16 cellular contexts compared by ENCODE assay signal in genomic region chr2:127796389-127796788, GRCh38. TPM values are rescaled to one million over a fixed set of nuclear protein-coding genes. Genes with fewer than 3 reads are reported as not detected.
A peak's percentile ranks its signal among the peaks of the same experiment; 100 is the strongest.
DNase-seq lines count a peak whose midpoint lies in the region; ATAC-seq and TF ChIP-seq lines count a peak whose summit lies in the region.
"Had no signal": no experiment of that assay in that cellular context is flagged by ENCODE, and none has a peak within 500 bp of the region (broad histone marks: within the 10 kb centered on the region; RNA-seq: fewer than 3 reads in every experiment).

No MANE protein-coding gene starts in this region.

- H3K4me1 Mint-ChIP-seq in activated CD4-positive, alpha-beta T cell treated with anti-CD3 and anti-CD28 coated beads, Interleukin-2, amount 10 ng/mL, durations not matched to agents 24 days and 14 days: peaks cover 23% of the 10 kb centered on the region
- peaks cover 29% of the 10 kb centered on the region for H3K4me1 Mint-ChIP-seq in activated CD4-positive, alpha-beta T cell treated with anti-CD3 and anti-CD28 coated beads, Interleukin-2, amount 10 ng/mL, durations not matched to agents 7 days and 5 days
- peaks cover 46 to 57% (median 54%) of the 10 kb centered on the region in 3 donors for H3K4me1 Mint-ChIP-seq in IgD-negative memory B cell
- H3K4me1 Mint-ChIP-seq in WTC11: peaks cover 6% of the 10 kb centered on the region; the same call in 1 of the 2 replicates
- H3K4me1 Mint-ChIP-seq in naive thymus-derived CD8-positive, alpha-beta T cell: peaks cover 30 to 84% (median 64%) of the 10 kb centered on the region in 4 donors

- H3K4me1 ChIP-seq in mammary epithelial cell (ENCODE audit: insufficient read depth, low read length): no peaks in the 10 kb centered on the region
- H3K4me1 ChIP-seq in tibial nerve: peaks cover 0 to 47% (median 4%) of the 10 kb centered on the region in 4 donors

- H2AFZ ChIP-seq in mammary epithelial cell (ENCODE audit: low read depth, low read length): no peak overlapping the region
- H2AFZ ChIP-seq: hepatocyte had no signal

- H3K27me3 ChIP-seq in mammary epithelial cell (ENCODE audit: insufficient read depth, low read length) (no peaks in the 10 kb centered on the region), tibial nerve (no peaks in the 10 kb centered on the region)
- H3K27me3 ChIP-seq: hepatocyte had no signal

- DNase-seq in activated CD4-positive, alpha-beta T cell treated with anti-CD3 and anti-CD28 coated beads, Interleukin-2, amount 10 ng/mL, durations not matched to agents 24 days and 14 days: no peak
- DNase-seq in activated CD4-positive, alpha-beta T cell treated with anti-CD3 and anti-CD28 coated beads, Interleukin-2, amount 10 ng/mL, durations not matched to agents 7 days and 5 days: no peak
- DNase-seq in WTC11 (ENCODE audit: low spot score) (no peak), mammary epithelial cell (no peak), tibial nerve (ENCODE audit: low spot score in 2 of 2) (no peak)
- no peak for DNase-seq in naive thymus-derived CD8-positive, alpha-beta T cell
- DNase-seq: activated CD4-positive, alpha-beta T cell treated with anti-CD3 and anti-CD28 coated beads, Interleukin-2, amount 50 U/mL, for 4 hours; anterior cingulate cortex; CD8-positive, alpha-beta T cell; DMS79 treated with DMSO at 0.1 percent for 48 hours; NCI-H1436 treated with DMSO at 0.1 percent for 48 hours; OCI-M1; stimulated activated naive CD4-positive, alpha-beta T cell had no signal

- CTCF ChIA-PET in activated CD4-positive, alpha-beta T cell treated with anti-CD3 and anti-CD28 coated beads, Interleukin-2, amount 10 ng/mL, durations not matched to agents 7 days and 5 days (lab: Charles Lee): interaction anchor here (0.6 to 2.9 kb wide), 4 partner anchors 11 to 123 kb away, joined by 3 to 12 read pairs (median 3); no protein-coding TSS in a partner anchor
- CTCF ChIA-PET in WTC11 (lab: Charles Lee): no interaction called here
- CTCF ChIA-PET in mammary epithelial cell (lab: Charles Lee; ENCODE audit: low non-redundant PET): no interaction called here

- no peak for ATAC-seq in WTC11
- no peak for ATAC-seq in naive thymus-derived CD8-positive, alpha-beta T cell
- no peak for ATAC-seq in HG02981 (IDR thresholded peaks at IDR 0.05; ENCODE audit: unreplicated experiment)
- ATAC-seq: CD8-positive, alpha-beta T cell had no signal

- no peaks in the 10 kb centered on the region for H3K9me3 ChIP-seq in mammary epithelial cell (replicated peaks; ENCODE audit: insufficient read depth, low read length)
- no peaks in the 10 kb centered on the region for H3K9me3 ChIP-seq in tibial nerve

- TF ChIP-seq POLR2A in tibial nerve (IDR thresholded peaks at IDR 0.05): no peak

- H3K36me3 Mint-ChIP-seq in activated CD4-positive, alpha-beta T cell treated with anti-CD3 and anti-CD28 coated beads, Interleukin-2, amount 10 ng/mL, durations not matched to agents 24 days and 14 days (ENCODE audit: low read depth): peaks cover 40% of the 10 kb centered on the region
- H3K36me3 Mint-ChIP-seq in activated CD4-positive, alpha-beta T cell treated with anti-CD3 and anti-CD28 coated beads, Interleukin-2, amount 10 ng/mL, durations not matched to agents 7 days and 5 days (ENCODE audit: low read depth): peaks cover 28% of the 10 kb centered on the region
- H3K36me3 Mint-ChIP-seq in IgD-negative memory B cell: peaks cover 4% of the 10 kb centered on the region
- H3K36me3 Mint-ChIP-seq in WTC11: peaks cover 16% of the 10 kb centered on the region
- H3K36me3 Mint-ChIP-seq in naive thymus-derived CD8-positive, alpha-beta T cell: peaks cover 0 to 59% (median 4%) of the 10 kb centered on the region in 3 donors

- POLR2A ChIA-PET in activated CD4-positive, alpha-beta T cell treated with anti-CD3 and anti-CD28 coated beads, Interleukin-2, amount 10 ng/mL, durations not matched to agents 7 days and 5 days (lab: Charles Lee): no interaction called here
- POLR2A ChIA-PET in WTC11 (lab: Charles Lee): no interaction called here
- POLR2A ChIA-PET in naive thymus-derived CD8-positive, alpha-beta T cell (lab: Charles Lee): interaction anchor here (0.6 kb wide), 1 partner anchor 301 kb away, joined by 4 read pairs; no protein-coding TSS in a partner anchor

- in situ Hi-C loops in mammary epithelial cell (cut with MboI; ENCODE audit: low sequenced_read_pairs in 2 of 2): no loop called here

- WGBS in mammary epithelial cell (ENCODE audit: low coverage, missing lambda C conversion rate): 91% methylated on average over 2 of the region's 2 CpGs
- 73 to 90% methylated on average over 2 of the region's 2 CpGs for WGBS in tibial nerve, 2 donors

- no peaks in the 10 kb centered on the region for H3K9me3 Mint-ChIP-seq in activated CD4-positive, alpha-beta T cell treated with anti-CD3 and anti-CD28 coated beads, Interleukin-2, amount 10 ng/mL, durations not matched to agents 24 days and 14 days
- no peaks in the 10 kb centered on the region for H3K9me3 Mint-ChIP-seq in activated CD4-positive, alpha-beta T cell treated with anti-CD3 and anti-CD28 coated beads, Interleukin-2, amount 10 ng/mL, durations not matched to agents 7 days and 5 days
- H3K9me3 Mint-ChIP-seq in IgD-negative memory B cell (no peaks in the 10 kb centered on the region), WTC11 (no peaks in the 10 kb centered on the region)
- H3K9me3 Mint-ChIP-seq in naive thymus-derived CD8-positive, alpha-beta T cell: no peaks in the 10 kb centered on the region
- H3K9me3 Mint-ChIP-seq: CD8-positive, alpha-beta T cell had no signal

- no peak overlapping the region for H3K4me3 Mint-ChIP-seq in activated CD4-positive, alpha-beta T cell treated with anti-CD3 and anti-CD28 coated beads, Interleukin-2, amount 10 ng/mL, durations not matched to agents 24 days and 14 days
- H3K4me3 Mint-ChIP-seq in activated CD4-positive, alpha-beta T cell treated with anti-CD3 and anti-CD28 coated beads, Interleukin-2, amount 10 ng/mL, durations not matched to agents 7 days and 5 days: no peak overlapping the region
- H3K4me3 Mint-ChIP-seq in IgD-negative memory B cell (peak overlapping the region; percentile 11 to 30 (median 30)), WTC11 (no peak overlapping the region)
- H3K4me3 Mint-ChIP-seq in naive thymus-derived CD8-positive, alpha-beta T cell: peak overlapping the region in 6 of 10 donors; percentile 26 to 74 (median 36)
- H3K4me3 Mint-ChIP-seq: CD8-positive, alpha-beta T cell had no signal

- TF ChIP-seq EP300 in tibial nerve (IDR thresholded peaks at IDR 0.05): no peak

- H4K20me1 ChIP-seq in mammary epithelial cell (ENCODE audit: insufficient read depth, low read length): peaks cover 4% of the 10 kb centered on the region

- TF ChIP-seq CTCF in WTC11 (IDR thresholded peaks at IDR 0.05) (no peak), mammary epithelial cell (conservative IDR thresholded peaks at IDR 0.05 in 1 of 2, IDR thresholded peaks at IDR 0.05 in 1 of 2; ENCODE audit: extremely low read depth in 1 of 2, insufficient read depth in 1 of 2, low read depth in 1 of 2, low read length in 2 of 2) (no peak), tibial nerve (IDR thresholded peaks at IDR 0.05) (no peak)

- peak overlapping the region; percentile 72 for H3K27ac Mint-ChIP-seq in activated CD4-positive, alpha-beta T cell treated with anti-CD3 and anti-CD28 coated beads, Interleukin-2, amount 10 ng/mL, durations not matched to agents 24 days and 14 days
- H3K27ac Mint-ChIP-seq in activated CD4-positive, alpha-beta T cell treated with anti-CD3 and anti-CD28 coated beads, Interleukin-2, amount 10 ng/mL, durations not matched to agents 7 days and 5 days: no peak overlapping the region
- H3K27ac Mint-ChIP-seq in IgD-negative memory B cell (peak overlapping the region in 2 of 3 donors; percentile 3 to 54), WTC11 (peak overlapping the region; percentile 67; the same call in 1 of the 2 replicates)
- H3K27ac Mint-ChIP-seq in naive thymus-derived CD8-positive, alpha-beta T cell: peak overlapping the region in 6 of 10 donors; percentile 23 to 58 (median 50)

- no peaks in the 10 kb centered on the region for H3K27me3 Mint-ChIP-seq in activated CD4-positive, alpha-beta T cell treated with anti-CD3 and anti-CD28 coated beads, Interleukin-2, amount 10 ng/mL, durations not matched to agents 24 days and 14 days
- no peaks in the 10 kb centered on the region for H3K27me3 Mint-ChIP-seq in activated CD4-positive, alpha-beta T cell treated with anti-CD3 and anti-CD28 coated beads, Interleukin-2, amount 10 ng/mL, durations not matched to agents 7 days and 5 days
- H3K27me3 Mint-ChIP-seq in IgD-negative memory B cell (peaks cover 1% of the 10 kb centered on the region), WTC11 (ENCODE audit: low read depth) (no peaks in the 10 kb centered on the region)
- no peaks in the 10 kb centered on the region for H3K27me3 Mint-ChIP-seq in naive thymus-derived CD8-positive, alpha-beta T cell

- intact Hi-C loops in activated CD4-positive, alpha-beta T cell treated with anti-CD3 and anti-CD28 coated beads, Interleukin-2, amount 10 ng/mL, durations not matched to agents 24 days and 14 days (cut with micrococcal nuclease): no loop called here
- intact Hi-C loops in mammary epithelial cell (cut with micrococcal nuclease): no loop called here

- no peak overlapping the region for H3K27ac ChIP-seq in mammary epithelial cell (ENCODE audit: insufficient read depth, low read depth, low read length)
- H3K27ac ChIP-seq in tibial nerve: no peak overlapping the region
- H3K27ac ChIP-seq: hepatocyte had no signal

- no TSS peak for BruUV-seq in mammary epithelial cell (replicated peaks; lab: Mats Ljungman, UMichigan)

- H3K4me3 ChIP-seq in mammary epithelial cell (replicated peaks in 1 of 3; ENCODE audit: insufficient read depth in 1 of 3, low read depth in 2 of 3, low read length in 3 of 3) (no peak overlapping the region), tibial nerve (no peak overlapping the region)
- H3K4me3 ChIP-seq: hepatocyte had no signal

- peaks cover 100% of the 10 kb centered on the region for H3K79me2 ChIP-seq in mammary epithelial cell (ENCODE audit: insufficient read depth, low read length)

- H3K36me3 ChIP-seq in mammary epithelial cell (ENCODE audit: insufficient read depth, low read length) (peaks cover 3% of the 10 kb centered on the region), tibial nerve (peaks cover 0 to 6% (median 0%) of the 10 kb centered on the region in 3 donors)

- dilution Hi-C loops in mammary epithelial cell (cut with HindIII; ENCODE audit: low sequenced_read_pairs): no loop called here

- H3K9ac ChIP-seq in mammary epithelial cell (ENCODE audit: insufficient read depth, low read length): no peak overlapping the region

- no peak overlapping the region for H3K4me2 ChIP-seq in mammary epithelial cell (ENCODE audit: insufficient read depth, low read depth, low read length)
- H3K4me2 ChIP-seq: hepatocyte had no signal

RNA-seq across cellular contexts. Expression of gene WDR33, which starts 14.6 kb away (rescaled TPM):
- total RNA-seq in activated CD4-positive, alpha-beta T cell treated with anti-CD3 and anti-CD28 coated beads, Interleukin-2, amount 10 ng/mL, durations not matched to agents 24 days and 14 days: 76.7 and 79.5 TPM in 2 replicates
- total RNA-seq in activated CD4-positive, alpha-beta T cell treated with anti-CD3 and anti-CD28 coated beads, Interleukin-2, amount 10 ng/mL, durations not matched to agents 7 days and 5 days: 10 to 100 TPM; 58.7 to 69.0 TPM
- polyA plus RNA-seq in IgD-negative memory B cell (39.5 TPM), mammary epithelial cell (21.4 TPM)
- total RNA-seq in WTC11 (2021) (64.7 to 67.1 TPM (median 67.0 TPM) in 3 replicates), mammary epithelial cell (10 to 100 TPM; 31.5 to 43.7 TPM), tibial nerve (10 to 100 TPM; 42.3 to 46.5 (median 45.1) TPM)
- 10 to 100 TPM; 90.2 to 92.5 TPM for total RNA-seq in naive thymus-derived CD8-positive, alpha-beta T cell
- polyA plus RNA-seq in naive thymus-derived CD8-positive, alpha-beta T cell: 10 to 100 TPM; 26.4 to 48.1 (median 31.3) TPM
- 35.2 TPM for polyA minus RNA-seq in mammary epithelial cell

Comparison
In these comparisons a context has a peak if more than half of its experiments do, and no peak if none do; other contexts are left out.
1. H3K4me3 Mint-ChIP-seq: peak in IgD-negative memory B cell (4 of 4) and naive thymus-derived CD8-positive, alpha-beta T cell (6 of 10); none in activated CD4-positive, alpha-beta T cell treated with anti-CD3 and anti-CD28 coated beads, Interleukin-2, amount 10 ng/mL, durations not matched to agents 24 days and 14 days (single experiment), activated CD4-positive, alpha-beta T cell treated with anti-CD3 and anti-CD28 coated beads, Interleukin-2, amount 10 ng/mL, durations not matched to agents 7 days and 5 days (single experiment) and WTC11 (single experiment).